Comparison of ENCODE assay signal across 24 cellular contexts in the genomic region with DNA sequence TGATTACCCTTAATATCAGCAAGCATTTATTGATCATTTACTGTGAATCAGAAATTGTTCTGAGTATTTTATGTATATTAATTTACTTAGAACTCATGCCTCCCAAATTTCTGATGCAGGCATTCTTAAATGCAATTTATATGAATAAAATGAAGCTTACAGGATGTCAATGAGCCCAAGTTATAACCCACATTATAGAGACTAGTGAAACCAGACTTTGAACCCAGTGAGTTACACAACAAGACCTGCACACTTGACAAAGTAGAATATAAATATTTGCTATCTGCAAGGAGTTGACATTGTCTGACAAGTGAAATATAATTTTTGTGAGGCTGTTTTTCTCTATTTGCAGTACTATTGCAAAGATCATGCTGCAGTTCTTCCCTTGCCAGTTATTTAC.
DNase-seq lines count a peak whose midpoint lies in the region; ATAC-seq, FAIRE-seq and TF ChIP-seq lines count a peak whose summit lies in the region.
"Had no signal": no experiment of that assay in that cellular context is flagged by ENCODE, and none has a peak within 500 bp of the region (broad histone marks: within the 10 kb centered on the region; RNA-seq: fewer than 3 reads in every experiment).

No MANE protein-coding gene starts in this region.

- H3K9me3 ChIP-seq in body of pancreas = no peaks in the 10 kb centered on the region
- H3K9me3 ChIP-seq in HepG2 (ENCODE audit: low read length) = no peaks in the 10 kb centered on the region
- H3K9me3 ChIP-seq in pancreas = no peaks in the 10 kb centered on the region
- H3K9me3 ChIP-seq: BE2C, HAP-1 had no signal

- POLR2A ChIA-PET in HepG2 (lab: Yijun Ruan, JAX) = no interaction called here

- H4K20me1 ChIP-seq in HepG2 (ENCODE audit: insufficient read depth, low read length) = no peaks in the 10 kb centered on the region

- no peak overlapping the region for H2AFZ ChIP-seq in HepG2 (ENCODE audit: low read length)
- H2AFZ ChIP-seq: GM23248 had no signal

- no peaks in the 10 kb centered on the region for H3K79me2 ChIP-seq in HepG2 (ENCODE audit: insufficient read depth, low read length)

- ATAC-seq in GM19023 (IDR thresholded peaks at IDR 0.05; ENCODE audit: unreplicated experiment) (peak; percentile 47), body of pancreas (peak; percentile 58), HepG2 (peak; percentile 91), pancreas (peak in 3 of 4 donors; percentile 73 to 92 (median 86))

- H3K36me3 ChIP-seq in body of pancreas (replicated peaks in 1 of 2; ENCODE audit: insufficient read depth in 1 of 2, low read depth in 2 of 2) (no peaks in the 10 kb centered on the region), HepG2 (replicated peaks in 1 of 2; ENCODE audit: control insufficient read depth in 1 of 2, insufficient read depth in 2 of 2, low read length in 2 of 2) (no peaks in the 10 kb centered on the region), pancreas (no peaks in the 10 kb centered on the region), brain microvascular endothelial cell (replicated peaks) (no peaks in the 10 kb centered on the region)
- H3K36me3 ChIP-seq: BE2C, HAP-1 had no signal

- no TSS peak for BruUV-seq in HepG2 (replicated peaks; lab: Mats Ljungman, UMichigan)

- DNase-seq in body of pancreas (no peak), HepG2 (ENCODE audit: low spot score) (peak; percentile 71), pancreas (no peak), COLO829 (ENCODE audit: low spot score) (no peak), GM13976 (ENCODE audit: low spot score) (no peak), brain microvascular endothelial cell (no peak), SIG-M5 treated with dmso at 0.1 percent for 504 hours (lab: John Stamatoyannopoulos, UW; ENCODE audit: unreplicated experiment) (no peak)
- DNase-seq: ACHN; BE2C; C1 segment of cervical spinal cord; CD4-positive, CD25-positive, alpha-beta regulatory T cell; CD8-positive, alpha-beta memory T cell; DMS153; DND-41; EL; GM23248; Kasumi-1; KG1 had no signal

- peak overlapping the region; percentile 16 for H3K4me2 ChIP-seq in HepG2 (ENCODE audit: low read depth, low read length)

- H3K9ac ChIP-seq in HepG2 (ENCODE audit: insufficient read depth, low read depth, low read length) = no peak overlapping the region
- H3K9ac ChIP-seq: GM23248 had no signal

- H3K4me3 ChIP-seq in body of pancreas (no peak overlapping the region), HepG2 (replicated peaks in 1 of 3; ENCODE audit: insufficient read depth in 1 of 3, low read depth in 2 of 3, low read length in 3 of 3) (no peak overlapping the region), pancreas (no peak overlapping the region), brain microvascular endothelial cell (ENCODE audit: low read depth, low read length) (no peak overlapping the region)
- H3K4me3 ChIP-seq: GM23248, HAP-1 had no signal

- peak in 1 of 2 experiments; percentile 71; a peak in 2 of 4 replicates for TF ChIP-seq EP300 in HepG2 (IDR thresholded peaks at IDR 0.05; ENCODE audit: low read depth in 2 of 2, low read length in 2 of 2)
- no peak for TF ChIP-seq EP300 in HepG2 (CRISPR knock-in tag; IDR thresholded peaks at IDR 0.05; ENCODE audit: borderline replicate concordance)

- no peaks in the 10 kb centered on the region for H3K4me1 ChIP-seq in body of pancreas
- peaks cover 18% of the 10 kb centered on the region for H3K4me1 ChIP-seq in HepG2 (ENCODE audit: insufficient read depth, low read length)
- H3K4me1 ChIP-seq in pancreas = peaks cover 0 to 6% (median 6%) of the 10 kb centered on the region in 3 donors
- H3K4me1 ChIP-seq: BE2C, HAP-1 had no signal

- H3K27me3 ChIP-seq in body of pancreas (no peaks in the 10 kb centered on the region), HepG2 (ENCODE audit: control insufficient read depth in 1 of 2, insufficient read depth in 2 of 2, low read length in 2 of 2) (no peaks in the 10 kb centered on the region), pancreas (no peaks in the 10 kb centered on the region), brain microvascular endothelial cell (replicated peaks) (no peaks in the 10 kb centered on the region)
- H3K27me3 ChIP-seq: BE2C had no signal

- in situ Hi-C loops in HepG2 (cut with HindIII; ENCODE audit: extremely low pct_ligation_motif_present, low pct_unique_long_range_greater_than_20kb) (no loop called here), GM13976 (cut with MboI; ENCODE audit: low sequenced_read_pairs, unreplicated experiment) (no loop called here), brain microvascular endothelial cell (cut with HindIII; ENCODE audit: low pct_ligation_motif_present, low sequenced_read_pairs) (no loop called here)

- H3K27ac ChIP-seq in body of pancreas (no peak overlapping the region), HepG2 (ENCODE audit: extremely low read length, insufficient read depth, low read length) (no peak overlapping the region), pancreas (no peak overlapping the region), brain microvascular endothelial cell (no peak overlapping the region)
- H3K27ac ChIP-seq: GM23248, HL-60 had no signal

- intact Hi-C loops in body of pancreas (cut with DNase I) = no loop called here
- intact Hi-C loops in HepG2 (cut with micrococcal nuclease; ENCODE audit: unreplicated experiment) = no loop called here
- intact Hi-C loops in pancreas (cut with DNase I) = no loop called here

- TF ChIP-seq POLR2A in body of pancreas (IDR thresholded peaks at IDR 0.05) (no peak), HepG2 (IDR thresholded peaks at IDR 0.05; ENCODE audit: insufficient read depth in 1 of 2, low read depth in 2 of 2, low read length in 2 of 2) (no peak)

- TF ChIP-seq CTCF in body of pancreas (IDR thresholded peaks at IDR 0.05) = no peak
- no peak for TF ChIP-seq CTCF in HepG2 (CRISPR knock-in tag; IDR thresholded peaks at IDR 0.05)
- TF ChIP-seq CTCF in pancreas (IDR thresholded peaks at IDR 0.05) = no peak
- no peak for TF ChIP-seq CTCF in GM13976 (IDR thresholded peaks at IDR 0.05; ENCODE audit: borderline replicate concordance, control extremely low read depth, extremely low read depth, insufficient read depth, missing control alignments)
- TF ChIP-seq CTCF in brain microvascular endothelial cell (IDR thresholded peaks at IDR 0.05; ENCODE audit: low read depth, low read length, missing control alignments) = no peak

- no peak for TF ChIP-seq RAD21 in HepG2 (CRISPR knock-in tag; IDR thresholded peaks at IDR 0.05)

- CTCF ChIA-PET in HepG2 (lab: Yijun Ruan, JAX; ENCODE audit: low intra/inter-chr PET ratio, low total read pairs) = no interaction called here

- FAIRE-seq in HepG2 (lab: Jason Lieb, UNC) (peak; percentile 57), pancreas (lab: Jason Lieb, UNC) (no peak)
- FAIRE-seq: A204.1, GM12891, GM18507 had no signal

TF ChIP-seq in HepG2, 621 proteins besides CTCF, POLR2A, EP300 and RAD21 (continues in another document):
- TF ChIP-seq, protein P1, sequence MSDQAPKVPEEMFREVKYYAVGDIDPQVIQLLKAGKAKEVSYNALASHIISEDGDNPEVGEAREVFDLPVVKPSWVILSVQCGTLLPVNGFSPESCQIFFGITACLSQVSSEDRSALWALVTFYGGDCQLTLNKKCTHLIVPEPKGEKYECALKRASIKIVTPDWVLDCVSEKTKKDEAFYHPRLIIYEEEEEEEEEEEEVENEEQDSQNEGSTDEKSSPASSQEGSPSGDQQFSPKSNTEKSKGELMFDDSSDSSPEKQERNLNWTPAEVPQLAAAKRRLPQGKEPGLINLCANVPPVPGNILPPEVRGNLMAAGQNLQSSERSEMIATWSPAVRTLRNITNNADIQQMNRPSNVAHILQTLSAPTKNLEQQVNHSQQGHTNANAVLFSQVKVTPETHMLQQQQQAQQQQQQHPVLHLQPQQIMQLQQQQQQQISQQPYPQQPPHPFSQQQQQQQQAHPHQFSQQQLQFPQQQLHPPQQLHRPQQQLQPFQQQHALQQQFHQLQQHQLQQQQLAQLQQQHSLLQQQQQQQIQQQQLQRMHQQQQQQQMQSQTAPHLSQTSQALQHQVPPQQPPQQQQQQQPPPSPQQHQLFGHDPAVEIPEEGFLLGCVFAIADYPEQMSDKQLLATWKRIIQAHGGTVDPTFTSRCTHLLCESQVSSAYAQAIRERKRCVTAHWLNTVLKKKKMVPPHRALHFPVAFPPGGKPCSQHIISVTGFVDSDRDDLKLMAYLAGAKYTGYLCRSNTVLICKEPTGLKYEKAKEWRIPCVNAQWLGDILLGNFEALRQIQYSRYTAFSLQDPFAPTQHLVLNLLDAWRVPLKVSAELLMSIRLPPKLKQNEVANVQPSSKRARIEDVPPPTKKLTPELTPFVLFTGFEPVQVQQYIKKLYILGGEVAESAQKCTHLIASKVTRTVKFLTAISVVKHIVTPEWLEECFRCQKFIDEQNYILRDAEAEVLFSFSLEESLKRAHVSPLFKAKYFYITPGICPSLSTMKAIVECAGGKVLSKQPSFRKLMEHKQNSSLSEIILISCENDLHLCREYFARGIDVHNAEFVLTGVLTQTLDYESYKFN (CRISPR knock-in tag; conservative IDR thresholded peaks at IDR 0.05) = peak; percentile 67; the same call in 1 of the 2 replicates
- TF ChIP-seq NFIC (IDR thresholded peaks at IDR 0.05; ENCODE audit: low read length) (peak; percentile 46; the same call in 1 of the 2 replicates), SRY (CRISPR knock-in tag; IDR thresholded peaks at IDR 0.05) (no peak), SMARCC2 (IDR thresholded peaks at IDR 0.05) (no peak), ZNF382 (CRISPR knock-in tag; IDR thresholded peaks at IDR 0.05; ENCODE audit: borderline replicate concordance) (no peak), HMG20A (CRISPR knock-in tag; IDR thresholded peaks at IDR 0.05; ENCODE audit: borderline replicate concordance) (peak; percentile 72; the same call in 1 of the 2 replicates), ZNF17 (CRISPR knock-in tag; IDR thresholded peaks at IDR 0.05) (no peak), SMARCE1 (IDR thresholded peaks at IDR 0.05; ENCODE audit: borderline replicate concordance) (no peak), SOX13 (IDR thresholded peaks at IDR 0.05) (no peak), SOX13 (CRISPR knock-in tag; conservative IDR thresholded peaks at IDR 0.05 in 1 of 2, IDR thresholded peaks at IDR 0.05 in 1 of 2) (peak in 1 of 2 experiments; percentile 84; a peak in 2 of 4 replicates)
- TF ChIP-seq, protein P2, sequence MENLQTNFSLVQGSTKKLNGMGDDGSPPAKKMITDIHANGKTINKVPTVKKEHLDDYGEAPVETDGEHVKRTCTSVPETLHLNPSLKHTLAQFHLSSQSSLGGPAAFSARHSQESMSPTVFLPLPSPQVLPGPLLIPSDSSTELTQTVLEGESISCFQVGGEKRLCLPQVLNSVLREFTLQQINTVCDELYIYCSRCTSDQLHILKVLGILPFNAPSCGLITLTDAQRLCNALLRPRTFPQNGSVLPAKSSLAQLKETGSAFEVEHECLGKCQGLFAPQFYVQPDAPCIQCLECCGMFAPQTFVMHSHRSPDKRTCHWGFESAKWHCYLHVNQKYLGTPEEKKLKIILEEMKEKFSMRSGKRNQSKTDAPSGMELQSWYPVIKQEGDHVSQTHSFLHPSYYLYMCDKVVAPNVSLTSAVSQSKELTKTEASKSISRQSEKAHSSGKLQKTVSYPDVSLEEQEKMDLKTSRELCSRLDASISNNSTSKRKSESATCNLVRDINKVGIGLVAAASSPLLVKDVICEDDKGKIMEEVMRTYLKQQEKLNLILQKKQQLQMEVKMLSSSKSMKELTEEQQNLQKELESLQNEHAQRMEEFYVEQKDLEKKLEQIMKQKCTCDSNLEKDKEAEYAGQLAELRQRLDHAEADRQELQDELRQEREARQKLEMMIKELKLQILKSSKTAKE (CRISPR knock-in tag; IDR thresholded peaks at IDR 0.05; ENCODE audit: borderline replicate concordance) = no peak
